Comparison of ENCODE assay signal across 8 cellular contexts in the genomic region with DNA sequence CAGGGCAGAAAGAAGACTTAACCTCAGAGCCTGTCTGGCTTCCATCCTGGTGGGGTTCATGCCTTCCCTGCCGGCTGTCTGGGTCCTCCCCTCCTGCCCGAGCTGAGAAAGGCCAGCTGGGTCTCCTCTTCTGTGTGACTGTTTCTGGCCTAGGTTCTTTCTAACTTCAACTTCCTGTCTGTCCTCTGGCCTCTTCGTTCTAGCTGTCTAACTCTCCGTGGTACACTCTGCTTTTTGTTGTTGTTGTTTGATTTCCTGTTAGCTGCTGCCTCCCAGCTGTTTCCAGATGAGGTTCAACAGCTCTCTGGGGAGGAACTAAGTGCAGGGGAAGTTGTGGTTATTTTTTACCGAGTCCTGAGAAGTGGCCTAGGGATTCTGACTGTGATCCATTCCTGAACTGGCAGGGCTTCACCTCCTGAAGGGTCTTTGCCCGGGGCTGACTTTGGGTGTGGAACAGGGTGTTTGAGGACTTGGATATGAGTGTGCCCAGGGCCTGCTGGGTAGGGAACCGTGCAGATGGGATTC. TPM values are rescaled to one million over a fixed set of nuclear protein-coding genes. Genes with fewer than 3 reads are reported as not detected.
A peak's percentile ranks its signal among the peaks of the same experiment; 100 is the strongest.
DNase-seq lines count a peak whose midpoint lies in the region; ATAC-seq and TF ChIP-seq lines count a peak whose summit lies in the region.

No MANE protein-coding gene starts in this region.

- no peak for TF ChIP-seq CTCF in right atrium auricular region (IDR thresholded peaks at IDR 0.05)

- no peaks in the 10 kb centered on the region for H3K9me3 ChIP-seq in CD4-positive, CD25-positive, alpha-beta regulatory T cell (ENCODE audit: control insufficient read depth in 2 of 2, low read length in 2 of 2)
- H3K9me3 ChIP-seq in right atrium auricular region = no peaks in the 10 kb centered on the region

- H3K27me3 ChIP-seq in CD4-positive, CD25-positive, alpha-beta regulatory T cell (ENCODE audit: control insufficient read depth, insufficient read depth, low read length) = no peaks in the 10 kb centered on the region
- H3K27me3 ChIP-seq in right atrium auricular region = no peaks in the 10 kb centered on the region

- peak in 2 of 3 donors; percentile 47 to 85 for DNase-seq in CD4-positive, CD25-positive, alpha-beta regulatory T cell
- DNase-seq in M059J (ENCODE audit: low read depth) (peak; percentile 53), right atrium auricular region (ENCODE audit: low spot score) (no peak), putamen (ENCODE audit: low spot score) (no peak)
- DNase-seq in stimulated activated CD4-positive, alpha-beta T cell treated with anti-CD3 and anti-CD28 coated beads, Interleukin-4, amount 100 ng/mL, for 24 hours = no peak

- peaks cover 17% of the 10 kb centered on the region for H3K36me3 Mint-ChIP-seq in CD4-positive, CD25-positive, alpha-beta regulatory T cell
- peaks cover 9% of the 10 kb centered on the region for H3K36me3 Mint-ChIP-seq in activated naive CD8-positive, alpha-beta T cell
- H3K36me3 Mint-ChIP-seq in stimulated activated memory B cell treated with anti-CD40 and anti-IgM and Interleukin-4, amounts not matched to agents 10 μg/mL and 1 μg/mL and 100 μg/mL, for 72 hours = peaks cover 19% of the 10 kb centered on the region

- peak overlapping the region; percentile 88 to 99 (median 98) for H3K4me3 Mint-ChIP-seq in CD4-positive, CD25-positive, alpha-beta regulatory T cell
- H3K4me3 Mint-ChIP-seq in activated naive CD8-positive, alpha-beta T cell = peak overlapping the region; percentile 92
- peak overlapping the region; percentile 58 for H3K4me3 Mint-ChIP-seq in stimulated activated memory B cell treated with anti-CD40 and anti-IgM and Interleukin-4, amounts not matched to agents 10 μg/mL and 1 μg/mL and 100 μg/mL, for 72 hours

- peak overlapping the region; percentile 88 for H3K4me3 ChIP-seq in CD4-positive, CD25-positive, alpha-beta regulatory T cell (ENCODE audit: low read depth, low read length)
- peak overlapping the region; percentile 13 to 74 for H3K4me3 ChIP-seq in right atrium auricular region

- H3K27ac ChIP-seq in CD4-positive, CD25-positive, alpha-beta regulatory T cell (ENCODE audit: insufficient read depth, low read length, poor library complexity, severe bottlenecking) = peak overlapping the region; percentile 73
- H3K27ac ChIP-seq in right atrium auricular region = peak overlapping the region; percentile 81 to 85

- peak overlapping the region; percentile 92 to 97 (median 93) for H3K27ac Mint-ChIP-seq in CD4-positive, CD25-positive, alpha-beta regulatory T cell
- peak overlapping the region; percentile 92 for H3K27ac Mint-ChIP-seq in activated naive CD8-positive, alpha-beta T cell
- H3K27ac Mint-ChIP-seq in stimulated activated memory B cell treated with anti-CD40 and anti-IgM and Interleukin-4, amounts not matched to agents 10 μg/mL and 1 μg/mL and 100 μg/mL, for 72 hours = peak overlapping the region; percentile 65

- peaks cover 48% of the 10 kb centered on the region for H3K4me1 ChIP-seq in CD4-positive, CD25-positive, alpha-beta regulatory T cell (ENCODE audit: control insufficient read depth, insufficient read depth, low read length, poor library complexity, severe bottlenecking)
- H3K4me1 ChIP-seq in right atrium auricular region = peaks cover 0 to 76% of the 10 kb centered on the region in 2 donors

- peak; percentile 36 to 45 for ATAC-seq in CD4-positive, CD25-positive, alpha-beta regulatory T cell (ENCODE audit: low read depth in 2 of 2)
- ATAC-seq in GM19351 (IDR thresholded peaks at IDR 0.05; ENCODE audit: unreplicated experiment) = peak; percentile 26
- peak; percentile 53 for ATAC-seq in stimulated activated memory B cell treated with anti-CD40 and anti-IgM and Interleukin-4, amounts not matched to agents 10 μg/mL and 1 μg/mL and 100 μg/mL, for 72 hours

- peaks cover 0 to 1% (median 0%) of the 10 kb centered on the region in 7 donors for H3K9me3 Mint-ChIP-seq in CD4-positive, CD25-positive, alpha-beta regulatory T cell
- no peaks in the 10 kb centered on the region for H3K9me3 Mint-ChIP-seq in activated naive CD8-positive, alpha-beta T cell (ENCODE audit: low read depth)
- no peaks in the 10 kb centered on the region for H3K9me3 Mint-ChIP-seq in stimulated activated memory B cell treated with anti-CD40 and anti-IgM and Interleukin-4, amounts not matched to agents 10 μg/mL and 1 μg/mL and 100 μg/mL, for 72 hours

- no peaks in the 10 kb centered on the region for H3K27me3 Mint-ChIP-seq in CD4-positive, CD25-positive, alpha-beta regulatory T cell
- no peaks in the 10 kb centered on the region for H3K27me3 Mint-ChIP-seq in activated naive CD8-positive, alpha-beta T cell
- H3K27me3 Mint-ChIP-seq in stimulated activated memory B cell treated with anti-CD40 and anti-IgM and Interleukin-4, amounts not matched to agents 10 μg/mL and 1 μg/mL and 100 μg/mL, for 72 hours = no peaks in the 10 kb centered on the region

- H3K36me3 ChIP-seq in CD4-positive, CD25-positive, alpha-beta regulatory T cell (ENCODE audit: control insufficient read depth, insufficient read depth, low read length) = peaks cover 15% of the 10 kb centered on the region
- peaks cover 6% of the 10 kb centered on the region for H3K36me3 ChIP-seq in right atrium auricular region

- peaks cover 7 to 57% (median 51%) of the 10 kb centered on the region in 4 donors for H3K4me1 Mint-ChIP-seq in CD4-positive, CD25-positive, alpha-beta regulatory T cell
- H3K4me1 Mint-ChIP-seq in activated naive CD8-positive, alpha-beta T cell (ENCODE audit: low read depth) = peaks cover 72% of the 10 kb centered on the region
- peaks cover 76% of the 10 kb centered on the region for H3K4me1 Mint-ChIP-seq in stimulated activated memory B cell treated with anti-CD40 and anti-IgM and Interleukin-4, amounts not matched to agents 10 μg/mL and 1 μg/mL and 100 μg/mL, for 72 hours

RNA-seq across cellular contexts. Expression of a gene that starts 3.2 kb away (rescaled TPM):
- total RNA-seq in CD4-positive, CD25-positive, alpha-beta regulatory T cell = 83.2 TPM
- 1 to 10 TPM; 5.0 to 7.9 (median 7.8) TPM for polyA plus RNA-seq in CD4-positive, CD25-positive, alpha-beta regulatory T cell
- 3.2 and 7.7 TPM in 2 replicates for total RNA-seq in M059J (2014; rRNA removed; shearing (Covaris generic))
- 10 to 100 TPM; 14.2 to 24.1 TPM for total RNA-seq in right atrium auricular region

Comparison
In these comparisons a context has a peak if more than half of its experiments do, and no peak if none do; other contexts are left out.
1. DNase-seq: peak in CD4-positive, CD25-positive, alpha-beta regulatory T cell (2 of 3) and M059J (single experiment); none in right atrium auricular region (single experiment), putamen (single experiment) and stimulated activated CD4-positive, alpha-beta T cell treated with anti-CD3 and anti-CD28 coated beads, Interleukin-4, amount 100 ng/mL, for 24 hours (single experiment).
2. Peak in every context shown above with its lines, with median percentiles within 50 percentile points of each other: ATAC-seq, H3K27ac Mint-ChIP-seq and H3K4me3 Mint-ChIP-seq.